Comparison of ENCODE assay signal across 19 cellular contexts in the genomic region with DNA sequence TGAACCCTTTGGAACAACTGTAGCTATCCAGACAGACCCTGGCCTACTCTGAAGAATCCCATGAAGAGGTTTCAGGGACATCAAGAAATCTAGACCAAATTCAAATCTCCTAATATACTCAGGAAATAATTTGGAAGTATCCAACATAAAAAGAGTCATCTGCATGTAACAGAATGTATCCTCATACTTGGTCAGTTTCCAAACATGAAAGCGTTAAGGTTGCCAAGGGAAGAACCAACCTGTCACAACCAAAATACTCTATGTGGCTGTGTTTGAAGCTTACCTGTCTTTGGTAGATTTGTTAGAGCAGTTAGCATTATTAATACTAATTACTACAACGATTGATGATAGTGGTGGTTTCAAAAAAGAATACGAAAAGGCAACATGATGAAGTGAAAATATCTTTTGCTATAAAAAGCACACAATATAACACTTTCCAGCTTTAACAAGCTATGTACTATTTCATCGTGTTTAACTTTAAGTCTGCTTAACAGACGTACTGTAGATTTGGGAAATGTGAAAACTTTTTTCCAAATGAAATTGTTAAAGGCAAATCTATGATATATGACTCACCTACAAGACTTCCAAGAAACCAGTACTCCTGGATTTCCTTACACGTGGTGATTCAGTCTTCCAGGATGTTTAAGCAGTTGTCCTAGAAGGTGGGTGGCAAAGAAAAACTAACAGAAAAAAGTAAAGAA. TPM values are rescaled to one million over a fixed set of nuclear protein-coding genes. Genes with fewer than 3 reads are reported as not detected.
A peak's percentile ranks its signal among the peaks of the same experiment; 100 is the strongest.
DNase-seq lines count a peak whose midpoint lies in the region; FAIRE-seq and TF ChIP-seq lines count a peak whose summit lies in the region.
"Had no signal": no experiment of that assay in that cellular context is flagged by ENCODE, and none has a peak within 500 bp of the region (broad histone marks: within the 10 kb centered on the region; RNA-seq: fewer than 3 reads in every experiment).

No MANE protein-coding gene starts in this region.

- H3K36me3 ChIP-seq in bronchial epithelial cell (ENCODE audit: control insufficient read depth, insufficient read depth, low read length), result no peaks in the 10 kb centered on the region

- DNase-seq in AG10803 (ENCODE audit: low read depth), result peak; percentile 53
- DNase-seq in LHCN-M2 (ENCODE audit: low read depth), result peak; percentile 80
- peak; percentile 71 for DNase-seq in bronchial epithelial cell (ENCODE audit: low read depth)
- peak; percentile 57 for DNase-seq in kidney tubule cell (ENCODE audit: low spot score)
- no peak for DNase-seq in NCI-H1092 treated with DMSO at 0.1 percent for 48 hours (lab: John Stamatoyannopoulos, UW)
- DNase-seq in NCI-H1694 treated with DMSO at 0.1 percent for 48 hours (lab: John Stamatoyannopoulos, UW), result no peak
- DNase-seq in NCI-H2081 (lab: John Stamatoyannopoulos, UW), result no peak
- DNase-seq in substantia nigra (lab: John Stamatoyannopoulos, UW), result no peak
- DNase-seq: activated CD8-positive, alpha-beta T cell treated with anti-CD3 and anti-CD28 coated beads for 36 hours; aorta; NCI-H1417; retina; stimulated activated CD4-positive, alpha-beta T cell treated with anti-CD3 and anti-CD28 coated beads, Interleukin-2, amount 100 ng/mL, for 24 hours; testis had no signal

- H3K27ac ChIP-seq in substantia nigra (ENCODE audit: low read depth, low read length, poor library complexity, severe bottlenecking), result no peak overlapping the region
- H3K27ac ChIP-seq: testis had no signal

- TF ChIP-seq CTCF in AG10803 (conservative IDR thresholded peaks at IDR 0.05; ENCODE audit: low read length), result no peak
- TF ChIP-seq CTCF in bronchial epithelial cell (IDR thresholded peaks at IDR 0.05; ENCODE audit: insufficient read depth, low read length, severe bottlenecking), result no peak

- no peak for FAIRE-seq in bronchial epithelial cell (lab: Jason Lieb, UNC)
- FAIRE-seq: frontal cortex, K562 had no signal

- no peak overlapping the region for H3K4me3 ChIP-seq in AG10803 (ENCODE audit: low read length)
- no peak overlapping the region for H3K4me3 ChIP-seq in bronchial epithelial cell (ENCODE audit: low read depth, low read length)
- H3K4me3 ChIP-seq: K562, testis had no signal

- H3K27me3 ChIP-seq in bronchial epithelial cell (ENCODE audit: control insufficient read depth, insufficient read depth, low read length), result no peaks in the 10 kb centered on the region
- H3K27me3 ChIP-seq: testis had no signal

RNA-seq across cellular contexts. Expression of a gene that starts 46.6 kb away (rescaled TPM):
- total RNA-seq in LHCN-M2 (2014; rRNA removed), result 24.8 and 26.5 TPM in 2 replicates
- 8.0 TPM for polyA plus RNA-seq in LHCN-M2 (2012)
- under 0.01 and 0.26 TPM in 2 replicates for total RNA-seq in bronchial epithelial cell

RNA-seq across cellular contexts. Expression of a gene that starts 50.4 kb away (rescaled TPM):
- total RNA-seq in LHCN-M2 (2014; rRNA removed), result not detected in 2 replicates
- polyA plus RNA-seq in LHCN-M2 (2012), result not detected
- not detected in 2 replicates for total RNA-seq in bronchial epithelial cell
- total RNA-seq: activated CD8-positive, alpha-beta T cell treated with anti-CD3 and anti-CD28 coated beads for 36 hours; activated T-helper 2 cell treated with anti-CD3 and anti-CD28 coated beads, Interferon-gamma antibody, Interleukin-2, Interleukin-4, amounts not matched to agents 10 μg/mL and 5 μg/mL and 100 μg/mL, durations not matched to agents 14 hours and 24 hours and 36 hours; aorta; frontal cortex; H4; K562; lung microvascular endothelial cell had no signal
- polyA plus RNA-seq: aorta, K562 had no signal

Comparison
In these comparisons a context has a peak if more than half of its experiments do, and no peak if none do; other contexts are left out.
1. DNase-seq: peak in AG10803 (single experiment), LHCN-M2 (single experiment), bronchial epithelial cell (single experiment) and kidney tubule cell (single experiment); none in NCI-H1092 treated with DMSO at 0.1 percent for 48 hours (single experiment), NCI-H1694 treated with DMSO at 0.1 percent for 48 hours (single experiment), NCI-H2081 (0 of 2) and substantia nigra (0 of 49).
2. RNA of a gene that starts 46.6 kb away (total RNA-seq): 24.8 to 26.5 TPM in LHCN-M2; under 0.01 to 0.26 TPM in bronchial epithelial cell; every median in the first group is over 10 times any median in the second.